12 cellular contexts compared by ENCODE assay signal in genomic region chr17:29125651-29126050, GRCh38.
"Had no signal": no experiment of that assay in that cellular context is flagged by ENCODE, and none has a peak within 500 bp of the region (broad histone marks: within the 10 kb centered on the region; RNA-seq: fewer than 3 reads in every experiment).

No MANE protein-coding gene starts in this region.

- H3K9me3 Mint-ChIP-seq: activated naive CD8-positive, alpha-beta T cell treated with anti-CD3 and anti-CD28 coated beads for 36 hours; neural progenitor cell; T-helper 2 cell treated with Interferon-gamma antibody and Interleukin-4, amounts not matched to agents 5 μg/mL and 100 μg/mL, for 36 hours had no signal

- ATAC-seq: activated CD4-positive, CD25-positive, alpha-beta regulatory T cell treated with anti-CD3 and anti-CD28 coated beads, Interleukin-2, amount 50 U/mL, for 24 hours; stimulated activated naive CD8-positive, alpha-beta T cell treated with anti-CD3 and anti-CD28 coated beads, Interleukin-15, Interleukin-2, amounts not matched to agents 100 U/mL and 50 U/mL, for 24 hours had no signal

- H3K4me1 Mint-ChIP-seq: activated naive CD8-positive, alpha-beta T cell treated with anti-CD3 and anti-CD28 coated beads for 36 hours; neural progenitor cell had no signal

- H3K27me3 Mint-ChIP-seq: activated naive CD8-positive, alpha-beta T cell treated with anti-CD3 and anti-CD28 coated beads for 36 hours had no signal

- H3K4me2 ChIP-seq: neural progenitor cell, smooth muscle cell had no signal

- H3K4me3 Mint-ChIP-seq: activated naive CD8-positive, alpha-beta T cell treated with anti-CD3 and anti-CD28 coated beads for 36 hours; neural progenitor cell; T-helper 2 cell treated with Interferon-gamma antibody and Interleukin-4, amounts not matched to agents 5 μg/mL and 100 μg/mL, for 36 hours had no signal

- H3K27me3 ChIP-seq: esophagus muscularis mucosa, neural progenitor cell, testis had no signal

- H2AFZ ChIP-seq: neural progenitor cell had no signal

- H3K36me3 ChIP-seq: neural progenitor cell had no signal

- H3K27ac Mint-ChIP-seq: activated naive CD8-positive, alpha-beta T cell treated with anti-CD3 and anti-CD28 coated beads for 36 hours had no signal

- DNase-seq: activated effector memory CD4-positive, alpha-beta T cell treated with Interleukin-2 at 50 U/mL for 16 hours; activated naive CD8-positive, alpha-beta T cell treated with anti-CD3 and anti-CD28 coated beads for 36 hours; anterior cingulate cortex; glutamatergic neuron; stimulated activated naive CD8-positive, alpha-beta T cell treated with anti-CD3 and anti-CD28 coated beads, Interleukin-15, Interleukin-2, amounts not matched to agents 100 U/mL and 50 U/mL, for 24 hours; SW 1271; testis had no signal

- H3K9ac ChIP-seq: neural progenitor cell had no signal

- H3K27ac ChIP-seq: esophagus muscularis mucosa, neural progenitor cell, testis had no signal

- H3K36me3 Mint-ChIP-seq: activated naive CD8-positive, alpha-beta T cell treated with anti-CD3 and anti-CD28 coated beads for 36 hours; neural progenitor cell had no signal

- H3K9me3 ChIP-seq: esophagus muscularis mucosa, testis had no signal

- H3K4me3 ChIP-seq: esophagus muscularis mucosa, neural progenitor cell, smooth muscle cell, testis had no signal
